ENCODE assay signal across 1 cellular context in the genomic region with DNA sequence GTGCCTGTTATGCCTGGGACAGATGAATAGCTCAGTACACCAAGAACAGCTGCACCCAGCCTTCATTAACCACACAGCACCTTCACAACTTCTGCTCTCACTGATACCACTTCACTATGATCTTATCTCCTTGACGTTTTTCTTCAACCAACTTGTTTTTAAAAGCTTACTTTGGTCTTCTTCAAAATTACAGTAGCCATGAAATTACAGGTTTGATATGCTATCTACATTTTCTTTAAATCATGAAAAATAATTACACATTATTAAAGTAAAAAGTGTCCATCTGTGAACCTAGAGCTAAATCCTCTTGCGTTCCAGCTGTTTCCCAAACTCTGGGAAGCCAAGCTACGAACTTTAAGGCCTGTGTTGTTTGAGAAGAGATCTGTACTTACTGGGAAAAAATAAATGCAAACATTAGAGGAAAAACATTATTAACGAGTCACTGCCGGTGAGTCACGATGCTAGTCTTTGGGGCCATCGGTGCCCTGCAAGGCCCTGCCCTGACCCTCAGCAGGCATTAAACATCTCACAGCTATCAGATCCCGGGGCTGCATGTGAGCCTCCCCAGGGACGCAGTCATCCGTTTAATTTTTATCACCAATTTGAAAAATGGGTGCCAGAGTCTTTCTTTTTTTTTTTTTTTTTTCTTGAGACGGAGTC.
TF ChIP-seq lines count a peak whose summit lies in the region.

No MANE protein-coding gene starts in this region.

TF ChIP-seq in K562, 482 proteins besides CTCF, POLR2A, EP300 and RAD21 (continued from another document and continues in another):
- TF ChIP-seq ZC3H8 (IDR thresholded peaks at IDR 0.05): no peak
- TF ChIP-seq ZBTB5 (IDR thresholded peaks at IDR 0.05): no peak
- TF ChIP-seq NR0B1 (IDR thresholded peaks at IDR 0.05; ENCODE audit: partially characterized antibody): no peak
- TF ChIP-seq THRB (CRISPR knock-in tag; conservative IDR thresholded peaks at IDR 0.05): no peak
- no peak for TF ChIP-seq SRSF3 (IDR thresholded peaks at IDR 0.05; ENCODE audit: insufficient read depth, low read length)
- no peak for TF ChIP-seq EHMT2 (IDR thresholded peaks at IDR 0.05)
- no peak for TF ChIP-seq ZBTB17 (CRISPR knock-in tag; IDR thresholded peaks at IDR 0.05)
- no peak for TF ChIP-seq RBM15 (IDR thresholded peaks at IDR 0.05; ENCODE audit: insufficient read depth, low read length)
- TF ChIP-seq CBX2 (IDR thresholded peaks at IDR 0.05; ENCODE audit: insufficient read depth, low read length, poor library complexity, severe bottlenecking): no peak
- peak; percentile 51; the same call in 1 of the 2 replicates for TF ChIP-seq KLF16 (IDR thresholded peaks at IDR 0.05)
- TF ChIP-seq YY1 (IDR thresholded peaks at IDR 0.05; ENCODE audit: borderline replicate concordance in 1 of 3, control insufficient read depth in 1 of 3, extremely low read depth in 1 of 3, insufficient read depth in 3 of 3, insufficient read length in 1 of 3, insufficient replicate concordance in 2 of 3, low read depth in 1 of 3, low read length in 2 of 3): no peak
- TF ChIP-seq PRPF4 (IDR thresholded peaks at IDR 0.05; ENCODE audit: insufficient read depth, low read depth, low read length, poor library complexity, severe bottlenecking): no peak
- TF ChIP-seq POLR2B (IDR thresholded peaks at IDR 0.05; ENCODE audit: low read depth, partially characterized antibody): no peak
- TF ChIP-seq RERE (CRISPR knock-in tag; IDR thresholded peaks at IDR 0.05; ENCODE audit: borderline replicate concordance): no peak
- no peak for TF ChIP-seq MBD2 (IDR thresholded peaks at IDR 0.05; ENCODE audit: borderline replicate concordance, low read depth)
- TF ChIP-seq ZNF696 (CRISPR knock-in tag; conservative IDR thresholded peaks at IDR 0.05): no peak
- 0 out of 2 replicates have a peak, but pooled peaks have one; percentile 45 for TF ChIP-seq ZNF589 (CRISPR knock-in tag; IDR thresholded peaks at IDR 0.05; ENCODE audit: low read depth)
- no peak for TF ChIP-seq WHSC1 (IDR thresholded peaks at IDR 0.05; ENCODE audit: low read length)
- TF ChIP-seq ZNF785 (CRISPR knock-in tag; IDR thresholded peaks at IDR 0.05): no peak
- TF ChIP-seq ZKSCAN1 (IDR thresholded peaks at IDR 0.05; ENCODE audit: low read depth, low read length): no peak
- TF ChIP-seq ZNF41 (CRISPR knock-in tag; conservative IDR thresholded peaks at IDR 0.05): no peak
- TF ChIP-seq RNF2 (IDR thresholded peaks at IDR 0.05): no peak
- TF ChIP-seq EZH2 (IDR thresholded peaks at IDR 0.05; ENCODE audit: borderline replicate concordance, low read depth, low read length): no peak
- TF ChIP-seq PYGO2 (tag; IDR thresholded peaks at IDR 0.05): no peak
- no peak for TF ChIP-seq POLR2AphosphoS5 (IDR thresholded peaks at IDR 0.05; ENCODE audit: control insufficient read depth, insufficient read depth, low read depth, low read length)
- TF ChIP-seq CSDE1 (IDR thresholded peaks at IDR 0.05): no peak
- TF ChIP-seq KDM1A (IDR thresholded peaks at IDR 0.05): no peak
- peak; percentile 5 for TF ChIP-seq DACH1 (IDR thresholded peaks at IDR 0.05; ENCODE audit: partially characterized antibody)
- peak; percentile 75 for TF ChIP-seq TAL1 (IDR thresholded peaks at IDR 0.05)
- no peak for TF ChIP-seq MTF1 (CRISPR knock-in tag; IDR thresholded peaks at IDR 0.05; ENCODE audit: borderline replicate concordance)
- no peak for TF ChIP-seq TRIM28 (IDR thresholded peaks at IDR 0.05)
- no peak for TF ChIP-seq NR2F6 (CRISPR knock-in tag; IDR thresholded peaks at IDR 0.05)
- TF ChIP-seq CBFA2T3 (IDR thresholded peaks at IDR 0.05): peak; percentile 84
- TF ChIP-seq HMG20B (CRISPR knock-in tag; IDR thresholded peaks at IDR 0.05): no peak
- TF ChIP-seq POLR3G (IDR thresholded peaks at IDR 0.05; ENCODE audit: extremely low read depth, insufficient read length, insufficient replicate concordance): no peak
- TF ChIP-seq SRSF9 (IDR thresholded peaks at IDR 0.05; ENCODE audit: borderline replicate concordance, low read depth, low read length): no peak
- TF ChIP-seq SMARCA4 (IDR thresholded peaks at IDR 0.05): peak; percentile 72
- no peak for TF ChIP-seq POLR2G (IDR thresholded peaks at IDR 0.05; ENCODE audit: low read depth, low read length)
- no peak for TF ChIP-seq GATAD2B (IDR thresholded peaks at IDR 0.05; ENCODE audit: borderline replicate concordance)
- TF ChIP-seq HNRNPL (IDR thresholded peaks at IDR 0.05; ENCODE audit: low read depth, low read length): 0 out of 2 replicates have a peak, but pooled peaks have one; percentile 30
- TF ChIP-seq SNRNP70 (optimal IDR thresholded peaks at IDR 0.05; ENCODE audit: low read depth, low read length): no peak
- TF ChIP-seq CGGBP1 (CRISPR knock-in tag; IDR thresholded peaks at IDR 0.05): no peak
- TF ChIP-seq, protein P1, sequence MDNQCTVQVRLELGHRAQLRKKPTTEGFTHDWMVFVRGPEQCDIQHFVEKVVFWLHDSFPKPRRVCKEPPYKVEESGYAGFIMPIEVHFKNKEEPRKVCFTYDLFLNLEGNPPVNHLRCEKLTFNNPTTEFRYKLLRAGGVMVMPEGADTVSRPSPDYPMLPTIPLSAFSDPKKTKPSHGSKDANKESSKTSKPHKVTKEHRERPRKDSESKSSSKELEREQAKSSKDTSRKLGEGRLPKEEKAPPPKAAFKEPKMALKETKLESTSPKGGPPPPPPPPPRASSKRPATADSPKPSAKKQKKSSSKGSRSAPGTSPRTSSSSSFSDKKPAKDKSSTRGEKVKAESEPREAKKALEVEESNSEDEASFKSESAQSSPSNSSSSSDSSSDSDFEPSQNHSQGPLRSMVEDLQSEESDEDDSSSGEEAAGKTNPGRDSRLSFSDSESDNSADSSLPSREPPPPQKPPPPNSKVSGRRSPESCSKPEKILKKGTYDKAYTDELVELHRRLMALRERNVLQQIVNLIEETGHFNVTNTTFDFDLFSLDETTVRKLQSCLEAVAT (IDR thresholded peaks at IDR 0.05): 0 out of 4 replicates have a peak, but pooled peaks of 1 of the 2 experiments have one; percentile 20
- TF ChIP-seq DMBX1 (CRISPR knock-in tag; IDR thresholded peaks at IDR 0.05; ENCODE audit: borderline replicate concordance): no peak
- TF ChIP-seq SP2 (IDR thresholded peaks at IDR 0.05; ENCODE audit: extremely low read depth, low read depth, low read length, poor library complexity, severe bottlenecking): no peak
- TF ChIP-seq ELF1 (tag; IDR thresholded peaks at IDR 0.05): no peak
- no peak for TF ChIP-seq PTTG1 (tag; IDR thresholded peaks at IDR 0.05; ENCODE audit: low read depth)
- TF ChIP-seq PCBP2 (IDR thresholded peaks at IDR 0.05; ENCODE audit: low read depth, low read length, poor library complexity, severe bottlenecking): no peak
- TF ChIP-seq, protein P2, sequence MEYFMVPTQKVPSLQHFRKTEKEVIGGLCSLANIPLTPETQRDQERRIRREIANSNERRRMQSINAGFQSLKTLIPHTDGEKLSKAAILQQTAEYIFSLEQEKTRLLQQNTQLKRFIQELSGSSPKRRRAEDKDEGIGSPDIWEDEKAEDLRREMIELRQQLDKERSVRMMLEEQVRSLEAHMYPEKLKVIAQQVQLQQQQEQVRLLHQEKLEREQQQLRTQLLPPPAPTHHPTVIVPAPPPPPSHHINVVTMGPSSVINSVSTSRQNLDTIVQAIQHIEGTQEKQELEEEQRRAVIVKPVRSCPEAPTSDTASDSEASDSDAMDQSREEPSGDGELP (CRISPR knock-in tag; IDR thresholded peaks at IDR 0.05; ENCODE audit: borderline replicate concordance): no peak; the same call in 1 of the 2 replicates
- no peak for TF ChIP-seq HSF4 (CRISPR knock-in tag; IDR thresholded peaks at IDR 0.05; ENCODE audit: borderline replicate concordance)
- no peak for TF ChIP-seq PTRF (tag; IDR thresholded peaks at IDR 0.05)
- TF ChIP-seq KDM2B (CRISPR knock-in tag; IDR thresholded peaks at IDR 0.05): no peak
- TF ChIP-seq SAP30 (IDR thresholded peaks at IDR 0.05; ENCODE audit: borderline replicate concordance, insufficient read depth, low read depth, low read length, poor library complexity, severe bottlenecking): no peak
- TF ChIP-seq SMAD2 (IDR thresholded peaks at IDR 0.05; ENCODE audit: low read depth, low read length): no peak
- TF ChIP-seq MTA1 (IDR thresholded peaks at IDR 0.05; ENCODE audit: borderline replicate concordance): no peak
- no peak for TF ChIP-seq MYNN (IDR thresholded peaks at IDR 0.05)
- TF ChIP-seq MYNN (CRISPR knock-in tag; IDR thresholded peaks at IDR 0.05): no peak
- TF ChIP-seq, protein P3, sequence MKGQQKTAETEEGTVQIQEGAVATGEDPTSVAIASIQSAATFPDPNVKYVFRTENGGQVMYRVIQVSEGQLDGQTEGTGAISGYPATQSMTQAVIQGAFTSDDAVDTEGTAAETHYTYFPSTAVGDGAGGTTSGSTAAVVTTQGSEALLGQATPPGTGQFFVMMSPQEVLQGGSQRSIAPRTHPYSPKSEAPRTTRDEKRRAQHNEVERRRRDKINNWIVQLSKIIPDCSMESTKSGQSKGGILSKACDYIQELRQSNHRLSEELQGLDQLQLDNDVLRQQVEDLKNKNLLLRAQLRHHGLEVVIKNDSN (CRISPR knock-in tag; IDR thresholded peaks at IDR 0.05): no peak
- TF ChIP-seq RFX5 (IDR thresholded peaks at IDR 0.05; ENCODE audit: low read depth, low read length): no peak
- TF ChIP-seq ZNF253 (CRISPR knock-in tag; conservative IDR thresholded peaks at IDR 0.05): no peak
